Comparison of ENCODE assay signal across 16 cellular contexts in the genomic region with DNA sequence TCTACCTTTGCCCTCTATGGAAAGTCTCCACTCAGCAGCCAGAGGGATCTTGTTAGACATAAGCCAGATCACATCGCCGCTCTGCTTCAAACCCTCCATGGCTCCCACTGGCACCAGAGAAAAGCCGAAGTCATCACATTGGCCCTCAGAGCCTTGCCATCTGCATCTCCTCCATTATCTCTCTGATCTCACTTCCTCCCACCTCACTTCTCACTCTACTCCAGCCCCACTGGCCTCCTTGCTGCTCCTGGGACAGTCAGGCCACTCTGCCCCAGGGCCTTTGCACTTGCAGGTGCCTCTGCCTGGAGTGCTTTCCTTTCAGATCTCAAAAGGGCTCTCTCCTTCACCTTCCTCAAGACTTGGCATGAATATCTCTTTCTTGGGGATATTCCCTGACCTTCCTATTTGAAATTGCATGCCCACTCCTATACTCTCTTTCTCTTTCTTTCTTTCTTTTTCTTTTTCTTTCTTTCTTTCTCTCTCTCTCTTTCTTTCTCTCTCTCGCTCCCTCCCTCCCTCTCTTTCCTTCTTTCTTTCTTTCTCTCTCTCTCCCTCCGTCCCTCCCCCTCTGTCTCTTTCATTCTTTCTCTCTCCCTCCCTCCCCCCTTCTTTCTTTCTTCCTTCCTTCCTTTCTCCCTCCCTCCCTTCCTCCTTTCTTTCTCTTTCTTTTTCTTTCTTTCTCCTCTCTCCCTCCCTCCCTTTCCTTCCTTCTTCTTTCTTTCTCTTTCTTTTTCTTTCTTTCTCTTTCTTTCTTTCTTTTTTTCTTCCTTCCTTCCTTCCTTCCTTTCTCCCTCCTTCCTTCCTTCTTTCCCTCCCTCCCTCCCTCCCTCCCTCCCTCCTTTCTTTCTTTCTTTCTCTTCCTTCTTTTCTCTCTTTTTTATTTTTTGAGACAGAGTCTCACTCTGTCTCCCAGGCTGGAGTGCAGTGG.
DNase-seq lines count a peak whose midpoint lies in the region; ATAC-seq, FAIRE-seq and TF ChIP-seq lines count a peak whose summit lies in the region.
"Had no signal": no experiment of that assay in that cellular context is flagged by ENCODE, and none has a peak within 500 bp of the region (broad histone marks: within the 10 kb centered on the region; RNA-seq: fewer than 3 reads in every experiment).

No MANE protein-coding gene starts in this region.

- H3K9me1 ChIP-seq in K562 (ENCODE audit: control insufficient read depth, insufficient read depth, low read length) = no peaks in the 10 kb centered on the region

- no TSS peak for BruUV-seq in K562 (replicated peaks; lab: Mats Ljungman, UMichigan)

- TF ChIP-seq CTCF in K562 (IDR thresholded peaks at IDR 0.05 in 2 of 3, conservative IDR thresholded peaks at IDR 0.05 in 1 of 3; ENCODE audit: insufficient read depth in 2 of 3, low read depth in 1 of 3, low read length in 3 of 3) = no peak
- no peak for TF ChIP-seq CTCF in suprapubic skin (IDR thresholded peaks at IDR 0.05)

- intact Hi-C loops in Right ventricle myocardium superior (cut with DNase I) (no loop called here), left ventricle myocardium superior (cut with micrococcal nuclease) (no loop called here), K562 (cut with micrococcal nuclease) (no loop called here)

- H3K36me3 ChIP-seq in K562 (ENCODE audit: control insufficient read depth, insufficient read depth, low read length) (no peaks in the 10 kb centered on the region), suprapubic skin (no peaks in the 10 kb centered on the region)

- H3K79me2 ChIP-seq in K562 (ENCODE audit: control insufficient read depth, insufficient read depth, low read length) = no peaks in the 10 kb centered on the region

- H3K4me1 ChIP-seq in K562 (replicated peaks in 1 of 2; ENCODE audit: control insufficient read depth in 2 of 2, insufficient read depth in 2 of 2, low read length in 2 of 2) = peaks cover 0 to 10% of the 10 kb centered on the region in 2 experiments; a peak in 2 of 5 replicates
- H3K4me1 ChIP-seq in suprapubic skin = peaks cover 31% of the 10 kb centered on the region

- FAIRE-seq in GM12891 (lab: Jason Lieb, UNC) (no peak), K562 (lab: Jason Lieb, UNC) (no peak)
- FAIRE-seq: D721Med had no signal

- H3K27me3 ChIP-seq in K562 (ENCODE audit: control insufficient read depth in 2 of 2, insufficient read depth in 2 of 2, low read length in 2 of 2) (peaks cover 33 to 47% of the 10 kb centered on the region in 2 experiments; a peak in 4 of 5 replicates), suprapubic skin (peaks cover 35% of the 10 kb centered on the region)

- H3K9me3 ChIP-seq in K562 (replicated peaks; ENCODE audit: control insufficient read depth, insufficient read depth, low read depth, low read length) = no peaks in the 10 kb centered on the region
- H3K9me3 ChIP-seq in suprapubic skin = no peaks in the 10 kb centered on the region

- no peak overlapping the region for H3K4me2 ChIP-seq in K562 (ENCODE audit: insufficient read depth, low read length)
- H3K4me2 ChIP-seq: GM23338 had no signal

- DNase-seq in Right ventricle myocardium superior = peak; percentile 9
- DNase-seq in left ventricle myocardium superior = no peak
- DNase-seq in GM12891 (ENCODE audit: insufficient read length, low spot score) = no peak
- no peak for DNase-seq in K562 (ENCODE audit: extremely low read depth in 1 of 4, low spot score in 3 of 4)
- no peak for DNase-seq in suprapubic skin (ENCODE audit: low spot score in 2 of 2)
- no peak for DNase-seq in dedifferentiated amniotic fluid mesenchymal stem cell (ENCODE audit: extremely low spot score)
- no peak for DNase-seq in AG08395 (ENCODE audit: low spot score)
- DNase-seq: CD8-positive, alpha-beta T cell; COR-L47; DMS153; DMS79 treated with DMSO at 0.1 percent for 48 hours; GF-D8; H9 had no signal

- no peak overlapping the region for H3K9ac ChIP-seq in K562 (ENCODE audit: insufficient read depth in 1 of 2, low read depth in 2 of 2, low read length in 2 of 2)

- CTCF ChIA-PET in K562 (lab: Yijun Ruan, JAX; ENCODE audit: low intra/inter-chr PET ratio) = no interaction called here

- POLR2A ChIA-PET in K562 (lab: Yijun Ruan, JAX) = no interaction called here

- no peak for TF ChIP-seq RAD21 in K562 (CRISPR knock-in tag; conservative IDR thresholded peaks at IDR 0.05 in 1 of 2, IDR thresholded peaks at IDR 0.05 in 1 of 2)

- 6% methylated on average over 5 of the region's 5 CpGs for WGBS in K562 (ENCODE audit: insufficient coverage, low coverage, missing lambda C conversion rate)
- 88% methylated on average over 5 of the region's 5 CpGs for WGBS in suprapubic skin

- ATAC-seq in Right ventricle myocardium superior (ENCODE audit: poor library complexity) = no peak
- ATAC-seq in left ventricle myocardium superior = no peak
- ATAC-seq in K562 = no peak
- no peak for ATAC-seq in GM21723 (IDR thresholded peaks at IDR 0.05; ENCODE audit: unreplicated experiment)
- ATAC-seq: CD8-positive, alpha-beta T cell; GM23338 had no signal

- H4K20me1 ChIP-seq in K562 (replicated peaks; ENCODE audit: control insufficient read depth, insufficient read depth, low read length) = peaks cover 13% of the 10 kb centered on the region; the same call in 1 of the 2 replicates

- H3K4me3 ChIP-seq in K562 (no peak overlapping the region), suprapubic skin (no peak overlapping the region)
- H3K4me3 ChIP-seq: GM23338 had no signal

- TF ChIP-seq POLR2A in GM12891 (IDR thresholded peaks at IDR 0.05; ENCODE audit: low read depth, low read length) = no peak
- TF ChIP-seq POLR2A in K562 (conservative IDR thresholded peaks at IDR 0.05) = no peak
- TF ChIP-seq POLR2A in suprapubic skin (IDR thresholded peaks at IDR 0.05) = no peak

- H3K27ac ChIP-seq in K562 (ENCODE audit: extremely low read depth, low read depth, low read length) = no peak overlapping the region
- H3K27ac ChIP-seq in suprapubic skin = peak overlapping the region; percentile 64

- H2AFZ ChIP-seq in K562 (ENCODE audit: low read depth, low read length) = no peak overlapping the region
- H2AFZ ChIP-seq: GM23338 had no signal

- in situ Hi-C loops in K562 (cut with MboI) = no loop called here

- TF ChIP-seq EP300 in K562 (IDR thresholded peaks at IDR 0.05; ENCODE audit: low read length) (no peak), suprapubic skin (IDR thresholded peaks at IDR 0.05) (no peak)

TF ChIP-seq in GM12891, 5 proteins besides CTCF, POLR2A, EP300 and RAD21:
- TF ChIP-seq POLR2AphosphoS5 (IDR thresholded peaks at IDR 0.05; ENCODE audit: low read depth, low read length) = no peak
- TF ChIP-seq TAF1 (IDR thresholded peaks at IDR 0.05; ENCODE audit: low read depth, low read length) = no peak
- 0 out of 2 replicates have a peak, but pooled peaks have one; percentile 16 for TF ChIP-seq SPI1 (IDR thresholded peaks at IDR 0.05; ENCODE audit: low read depth, low read length)

TF ChIP-seq in K562, 482 proteins besides CTCF, POLR2A, EP300 and RAD21 (continues in another document):
- TF ChIP-seq ZNF699 (CRISPR knock-in tag; IDR thresholded peaks at IDR 0.05; ENCODE audit: insufficient replicate concordance) (no peak), CCNT2 (IDR thresholded peaks at IDR 0.05; ENCODE audit: borderline replicate concordance, extremely low read depth, insufficient read length, low read depth, low read length) (no peak), E2F3 (CRISPR knock-in tag; IDR thresholded peaks at IDR 0.05) (no peak), HDAC2 (IDR thresholded peaks at IDR 0.05) (0 out of 2 replicates have a peak, but pooled peaks have one; percentile 52), KDM1A (IDR thresholded peaks at IDR 0.05) (peak; percentile 27 to 53; a peak in 3 of 4 replicates), SMARCA5 (IDR thresholded peaks at IDR 0.05) (peak; percentile 97), NCOA2 (IDR thresholded peaks at IDR 0.05; ENCODE audit: partially characterized antibody in 2 of 2) (no peak)
- TF ChIP-seq, protein P1, sequence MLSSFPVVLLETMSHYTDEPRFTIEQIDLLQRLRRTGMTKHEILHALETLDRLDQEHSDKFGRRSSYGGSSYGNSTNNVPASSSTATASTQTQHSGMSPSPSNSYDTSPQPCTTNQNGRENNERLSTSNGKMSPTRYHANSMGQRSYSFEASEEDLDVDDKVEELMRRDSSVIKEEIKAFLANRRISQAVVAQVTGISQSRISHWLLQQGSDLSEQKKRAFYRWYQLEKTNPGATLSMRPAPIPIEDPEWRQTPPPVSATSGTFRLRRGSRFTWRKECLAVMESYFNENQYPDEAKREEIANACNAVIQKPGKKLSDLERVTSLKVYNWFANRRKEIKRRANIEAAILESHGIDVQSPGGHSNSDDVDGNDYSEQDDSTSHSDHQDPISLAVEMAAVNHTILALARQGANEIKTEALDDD (IDR thresholded peaks at IDR 0.05) = no peak
- TF ChIP-seq, protein P2, sequence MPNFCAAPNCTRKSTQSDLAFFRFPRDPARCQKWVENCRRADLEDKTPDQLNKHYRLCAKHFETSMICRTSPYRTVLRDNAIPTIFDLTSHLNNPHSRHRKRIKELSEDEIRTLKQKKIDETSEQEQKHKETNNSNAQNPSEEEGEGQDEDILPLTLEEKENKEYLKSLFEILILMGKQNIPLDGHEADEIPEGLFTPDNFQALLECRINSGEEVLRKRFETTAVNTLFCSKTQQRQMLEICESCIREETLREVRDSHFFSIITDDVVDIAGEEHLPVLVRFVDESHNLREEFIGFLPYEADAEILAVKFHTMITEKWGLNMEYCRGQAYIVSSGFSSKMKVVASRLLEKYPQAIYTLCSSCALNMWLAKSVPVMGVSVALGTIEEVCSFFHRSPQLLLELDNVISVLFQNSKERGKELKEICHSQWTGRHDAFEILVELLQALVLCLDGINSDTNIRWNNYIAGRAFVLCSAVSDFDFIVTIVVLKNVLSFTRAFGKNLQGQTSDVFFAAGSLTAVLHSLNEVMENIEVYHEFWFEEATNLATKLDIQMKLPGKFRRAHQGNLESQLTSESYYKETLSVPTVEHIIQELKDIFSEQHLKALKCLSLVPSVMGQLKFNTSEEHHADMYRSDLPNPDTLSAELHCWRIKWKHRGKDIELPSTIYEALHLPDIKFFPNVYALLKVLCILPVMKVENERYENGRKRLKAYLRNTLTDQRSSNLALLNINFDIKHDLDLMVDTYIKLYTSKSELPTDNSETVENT (CRISPR knock-in tag; IDR thresholded peaks at IDR 0.05) = no peak
- TF ChIP-seq, protein P3, sequence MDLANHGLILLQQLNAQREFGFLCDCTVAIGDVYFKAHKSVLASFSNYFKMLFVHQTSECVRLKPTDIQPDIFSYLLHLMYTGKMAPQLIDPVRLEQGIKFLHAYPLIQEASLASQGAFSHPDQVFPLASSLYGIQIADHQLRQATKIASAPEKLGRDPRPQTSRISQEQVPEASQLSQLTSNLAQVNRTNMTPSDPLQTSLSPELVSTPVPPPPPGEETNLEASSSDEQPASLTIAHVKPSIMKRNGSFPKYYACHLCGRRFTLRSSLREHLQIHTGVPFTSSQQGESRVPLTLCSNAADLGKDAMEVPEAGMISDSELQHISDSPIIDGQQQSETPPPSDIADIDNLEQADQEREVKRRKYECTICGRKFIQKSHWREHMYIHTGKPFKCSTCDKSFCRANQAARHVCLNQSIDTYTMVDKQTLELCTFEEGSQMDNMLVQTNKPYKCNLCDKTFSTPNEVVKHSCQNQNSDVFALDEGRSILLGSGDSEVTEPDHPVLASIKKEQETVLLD (IDR thresholded peaks at IDR 0.05) = 0 out of 2 replicates have a peak, but pooled peaks have one; percentile 18
